8 cellular contexts compared by ENCODE assay signal in genomic region chr11:61792310-61793083, GRCh38. TPM values are rescaled to one million over a fixed set of nuclear protein-coding genes. Genes with fewer than 3 reads are reported as not detected.
DNase-seq lines count a peak whose midpoint lies in the region; ATAC-seq and TF ChIP-seq lines count a peak whose summit lies in the region.

A gene with protein sequence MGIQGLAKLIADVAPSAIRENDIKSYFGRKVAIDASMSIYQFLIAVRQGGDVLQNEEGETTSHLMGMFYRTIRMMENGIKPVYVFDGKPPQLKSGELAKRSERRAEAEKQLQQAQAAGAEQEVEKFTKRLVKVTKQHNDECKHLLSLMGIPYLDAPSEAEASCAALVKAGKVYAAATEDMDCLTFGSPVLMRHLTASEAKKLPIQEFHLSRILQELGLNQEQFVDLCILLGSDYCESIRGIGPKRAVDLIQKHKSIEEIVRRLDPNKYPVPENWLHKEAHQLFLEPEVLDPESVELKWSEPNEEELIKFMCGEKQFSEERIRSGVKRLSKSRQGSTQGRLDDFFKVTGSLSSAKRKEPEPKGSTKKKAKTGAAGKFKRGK (plus strand): TSS chr11:61792911. CDS start chr11:61795362, 2,451 bp downstream.
TSS of gene TMEM258 (minus strand) at chr11:61792599. CDS start at chr11:61792558, 41 bp downstream.

- ATAC-seq in GM19395 (IDR thresholded peaks at IDR 0.05; ENCODE audit: unreplicated experiment) (peak; percentile 87), HG03558 (IDR thresholded peaks at IDR 0.05; ENCODE audit: extremely low read depth, unreplicated experiment) (peak; percentile 58)

- peak in 1 of 2 donors; percentile 55 for TF ChIP-seq POLR2A in lower leg skin (IDR thresholded peaks at IDR 0.05)

- peak within 1 kb of the TSS; percentile 97 for H3K27ac ChIP-seq in C4-2B

- TF ChIP-seq CTCF in C4-2B (conservative IDR thresholded peaks at IDR 0.05) (no peak), lower leg skin (IDR thresholded peaks at IDR 0.05) (no peak)

- DNase-seq in NCI-H748 treated with DMSO at 0.1 percent for 48 hours (lab: John Stamatoyannopoulos, UW) (peak; percentile 80), dermis microvascular lymphatic vessel endothelial cell (ENCODE audit: low read depth in 2 of 2) (peak; percentile 87 to 94), lower leg skin (ENCODE audit: low spot score in 2 of 2) (peak; percentile 86 to 98)
- DNase-seq in activated CD4-positive, alpha-beta T cell treated with anti-CD3 and anti-CD28 coated beads, Interleukin-2, amount 50 U/mL, for 48 hours = peak; percentile 88 to 90
- peak; percentile 80 to 82 for DNase-seq in stimulated activated CD4-positive, alpha-beta T cell treated with anti-CD3 and anti-CD28 coated beads, Interleukin-4, amount 100 ng/mL, for 4 hours

- H3K4me3 ChIP-seq in lower leg skin (ENCODE audit: low read depth, poor library complexity, severe bottlenecking) = peak within 1 kb of the TSS; percentile 77

- intact Hi-C loops in lower leg skin (cut with DNase I; ENCODE audit: low total_unique reads) = loop anchor here (10.0 kb wide), 1 partner anchor 322 kb away; no protein-coding TSS in a partner anchor

- WGBS in lower leg skin, 2 donors = 0 to 1% methylated on average over 39 to 61 of the region's 61 CpGs

RNA-seq across cellular contexts. Expression of the first gene that starts in this region (rescaled TPM):
- total RNA-seq in dermis microvascular lymphatic vessel endothelial cell = 20.0 and 30.8 TPM in 2 replicates
- total RNA-seq in lower leg skin = 1 to 10 TPM; 7.9 to 9.1 (median 8.8) TPM

RNA-seq across cellular contexts. Expression of gene TMEM258, which starts in this region (rescaled TPM):
- total RNA-seq in dermis microvascular lymphatic vessel endothelial cell (93.4 and 124 TPM in 2 replicates), lower leg skin (10 to 100 TPM; 33.6 to 42.8 (median 36.6) TPM)

Comparison
In these comparisons a context has a peak if more than half of its experiments do, and no peak if none do; other contexts are left out.
1. Peak in every context shown above with its lines: DNase-seq, ATAC-seq, H3K4me3 ChIP-seq and H3K27ac ChIP-seq.